ENCODE assay signal across 25 cellular contexts in the genomic region with DNA sequence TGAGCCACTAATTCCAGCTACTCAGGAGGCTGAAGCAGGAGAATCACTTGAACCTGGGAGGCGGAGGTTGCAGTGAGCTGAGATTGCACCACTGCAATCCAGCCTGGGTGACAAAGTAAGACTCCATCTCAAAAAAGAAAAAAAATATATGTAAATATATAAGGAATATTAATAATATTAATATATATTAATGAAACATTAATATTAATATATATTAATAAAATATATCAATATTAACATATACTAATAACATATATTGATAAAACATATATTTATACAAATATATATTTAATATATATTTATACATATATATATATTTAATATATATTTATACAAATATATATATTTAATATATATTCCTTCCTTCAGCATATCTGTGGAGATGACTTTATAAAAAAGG.
"Had no signal": no experiment of that assay in that cellular context is flagged by ENCODE, and none has a peak within 500 bp of the region (broad histone marks: within the 10 kb centered on the region; RNA-seq: fewer than 3 reads in every experiment).

No MANE protein-coding gene starts in this region.

- ATAC-seq: natural killer cell; right lobe of liver; stimulated activated naive B cell treated with anti-CD40 and anti-IgM and Interleukin-4, amounts not matched to agents 10 μg/mL and 1 μg/mL and 100 μg/mL, for 72 hours; stimulated activated naive CD8-positive, alpha-beta T cell treated with anti-CD3 and anti-CD28 coated beads, Interleukin-15, Interleukin-2, amounts not matched to agents 100 U/mL and 50 U/mL, for 24 hours had no signal

- H2AFZ ChIP-seq: neural progenitor cell had no signal

- H3K4me3 ChIP-seq: left ventricle myocardium inferior, lung, neural progenitor cell, right atrium auricular region, right lobe of liver, stomach, testis, thyroid gland, transverse colon, upper lobe of left lung, vagina had no signal

- H3K9me3 ChIP-seq: left ventricle myocardium inferior, neutrophil, right atrium auricular region, right lobe of liver, testis, thyroid gland, transverse colon, upper lobe of left lung, vagina had no signal

- FAIRE-seq: islet of Langerhans had no signal

- H3K36me3 ChIP-seq: left ventricle myocardium inferior, neural progenitor cell, neutrophil, right atrium auricular region, right lobe of liver, stomach, thyroid gland, transverse colon, upper lobe of left lung, vagina had no signal

- H3K27me3 ChIP-seq: neural progenitor cell, neutrophil, right atrium auricular region, right lobe of liver, stomach, testis, thyroid gland, transverse colon, upper lobe of left lung, vagina had no signal

- H3K9ac ChIP-seq: neural progenitor cell had no signal

- H3K4me2 ChIP-seq: neural progenitor cell had no signal

- H3K4me1 ChIP-seq: left ventricle myocardium inferior, neural progenitor cell, right atrium auricular region, right lobe of liver, stomach, testis, thyroid gland, transverse colon, upper lobe of left lung, vagina had no signal

- H3K27ac ChIP-seq: left ventricle myocardium inferior, neural progenitor cell, neutrophil, right atrium auricular region, right lobe of liver, stomach, testis, thyroid gland, transverse colon, upper lobe of left lung, vagina had no signal

- DNase-seq: hypothalamus; immature natural killer cell; left ventricle myocardium inferior; mesendoderm; naive B cell; natural killer cell; nephron progenitor cell; occipital lobe; right lobe of liver; stimulated activated CD4-positive, alpha-beta T cell treated with anti-CD3 and anti-CD28 coated beads, Interleukin-12 subunit alpha, Interleukin-12 subunit beta, amount 100 ng/mL, for 4 hours; stimulated activated CD4-positive, alpha-beta T cell treated with anti-CD3 and anti-CD28 coated beads, Interleukin-2, amount 100 ng/mL, for 24 hours; stimulated activated CD4-positive, alpha-beta T cell treated with anti-CD3 and anti-CD28 coated beads, Interleukin-4, amount 100 ng/mL, for 1 hour; stimulated activated naive B cell treated with anti-CD40 and anti-IgM and Interleukin-4, amounts not matched to agents 10 μg/mL and 1 μg/mL and 100 μg/mL, for 72 hours; stimulated activated naive CD8-positive, alpha-beta T cell treated with anti-CD3 and anti-CD28 coated beads, Interleukin-15, Interleukin-2, amounts not matched to agents 100 U/mL and 50 U/mL, for 24 hours; stomach; testis; thyroid gland; transverse colon; upper lobe of left lung had no signal
